ENCODE assay signal across 19 cellular contexts in genomic region chr2:166411473-166412230, GRCh38. TPM values are rescaled to one million over a fixed set of nuclear protein-coding genes. Genes with fewer than 3 reads are reported as not detected.
DNase-seq lines count a peak whose midpoint lies in the region; ATAC-seq, FAIRE-seq and TF ChIP-seq lines count a peak whose summit lies in the region.
"Had no signal": no experiment of that assay in that cellular context is flagged by ENCODE, and none has a peak within 500 bp of the region (broad histone marks: within the 10 kb centered on the region; RNA-seq: fewer than 3 reads in every experiment).

No MANE protein-coding gene starts in this region.

- H3K4me1 ChIP-seq in breast epithelium: no peaks in the 10 kb centered on the region
- H3K4me1 ChIP-seq: Caco-2, left lung, tibial artery had no signal

- H3K9me3 ChIP-seq in breast epithelium: no peaks in the 10 kb centered on the region
- H3K9me3 ChIP-seq: Caco-2, left lung, tibial artery had no signal

- H3K4me3 ChIP-seq in breast epithelium (no peak overlapping the region), WI38 (ENCODE audit: low read depth, low read length) (0 out of 2 replicates have a peak overlapping the region, but pooled peaks have one; percentile 4), fibroblast of villous mesenchyme (ENCODE audit: low read depth, low read length) (no peak overlapping the region)
- H3K4me3 ChIP-seq: left lung, tibial artery had no signal

- no peaks in the 10 kb centered on the region for H3K9me3 Mint-ChIP-seq in MCF 10A (ENCODE audit: unreplicated experiment)
- H3K9me3 Mint-ChIP-seq: activated naive CD4-positive, alpha-beta T cell treated with anti-CD3 and anti-CD28 coated beads, Interleukin-2, amount 50 U/mL, for 72 hours had no signal

- H3K27ac Mint-ChIP-seq in MCF 10A (ENCODE audit: low read depth, unreplicated experiment): peak overlapping the region; percentile 74
- H3K27ac Mint-ChIP-seq: activated naive CD4-positive, alpha-beta T cell treated with anti-CD3 and anti-CD28 coated beads, Interleukin-2, amount 50 U/mL, for 72 hours; dendritic cell treated with granulocyte-macrophage colony-stimulating factor and Interleukin-4, amounts not matched to agents 40 ng/mL and 50 ng/mL, for 4 days had no signal

- H3K27me3 ChIP-seq in breast epithelium: no peaks in the 10 kb centered on the region
- H3K27me3 ChIP-seq: left lung, tibial artery had no signal

- POLR2A ChIA-PET in MCF 10A (lab: Yijun Ruan, JAX): interaction anchor here (1.4 kb wide), 1 partner anchor 458 kb away, joined by 3 read pairs; the partner anchor contains the start of gene TTC21B

- peaks cover 13% of the 10 kb centered on the region for H3K4me1 Mint-ChIP-seq in MCF 10A (ENCODE audit: insufficient read depth, unreplicated experiment)

- no peak for ATAC-seq in GM21825 (IDR thresholded peaks at IDR 0.05; ENCODE audit: unreplicated experiment)
- ATAC-seq: activated naive CD4-positive, alpha-beta T cell treated with anti-CD3 and anti-CD28 coated beads, Interleukin-2, amount 50 U/mL, for 72 hours had no signal

- TSS peak; percentile 91 for BruUV-seq in MCF 10A (replicated peaks; lab: Mats Ljungman, UMichigan)

- no peak overlapping the region for H3K27ac ChIP-seq in breast epithelium
- H3K27ac ChIP-seq: 22Rv1, left lung, tibial artery had no signal

- no peak for TF ChIP-seq POLR2A in breast epithelium (IDR thresholded peaks at IDR 0.05)

- H3K4me3 Mint-ChIP-seq in MCF 10A (ENCODE audit: unreplicated experiment): no peak overlapping the region
- H3K4me3 Mint-ChIP-seq: dendritic cell treated with granulocyte-macrophage colony-stimulating factor and Interleukin-4, amounts not matched to agents 40 ng/mL and 50 ng/mL, for 4 days had no signal

- DNase-seq in MCF 10A (ENCODE audit: unreplicated experiment) (no peak), breast epithelium (ENCODE audit: low spot score in 2 of 2) (no peak), fibroblast of villous mesenchyme (ENCODE audit: low read depth) (peak; percentile 21), urothelium cell line (ENCODE audit: low spot score) (peak; percentile 30), AML-193 (lab: John Stamatoyannopoulos, UW) (no peak), GM19240 (ENCODE audit: insufficient read length, low spot score) (no peak)
- DNase-seq: activated CD8-positive, alpha-beta memory T cell treated with anti-CD3 and anti-CD28 coated beads, Interleukin-2, amount 50 U/mL, for 4 hours; Caco-2; head of caudate nucleus; left lung; NCI-H1048; NCI-H524; RPMI8226; tibial artery had no signal

- no peak for FAIRE-seq in urothelium cell line (lab: Jason Lieb, UNC)

- intact Hi-C loops in MCF 10A (cut with micrococcal nuclease) (loop anchor here (5.0 kb wide), 1 partner anchor 34 kb away; the partner anchor contains the start of gene SCN9A), breast epithelium (cut with DNase I; ENCODE audit: low total_unique reads) (no loop called here)

- CTCF ChIA-PET in MCF 10A (lab: Yijun Ruan, JAX): interaction anchor here (0.7 to 1.1 kb wide), 4 partner anchors 26 to 1749 kb away, joined by 3 to 5 read pairs (median 4); no protein-coding TSS in a partner anchor

- H3K36me3 Mint-ChIP-seq in MCF 10A (ENCODE audit: insufficient read depth, unreplicated experiment): no peaks in the 10 kb centered on the region
- H3K36me3 Mint-ChIP-seq: activated naive CD4-positive, alpha-beta T cell treated with anti-CD3 and anti-CD28 coated beads, Interleukin-2, amount 50 U/mL, for 72 hours had no signal

- no peaks in the 10 kb centered on the region for H3K27me3 Mint-ChIP-seq in MCF 10A (ENCODE audit: insufficient read depth, unreplicated experiment)
- H3K27me3 Mint-ChIP-seq: dendritic cell treated with granulocyte-macrophage colony-stimulating factor and Interleukin-4, amounts not matched to agents 40 ng/mL and 50 ng/mL, for 4 days had no signal

- no peaks in the 10 kb centered on the region for H3K36me3 ChIP-seq in breast epithelium
- H3K36me3 ChIP-seq: left lung, tibial artery had no signal

- TF ChIP-seq CTCF in MCF 10A (IDR thresholded peaks at IDR 0.05; ENCODE audit: unreplicated experiment) (no peak), breast epithelium (IDR thresholded peaks at IDR 0.05) (no peak), WI38 (IDR thresholded peaks at IDR 0.05; ENCODE audit: low read depth, low read length) (no peak), fibroblast of villous mesenchyme (IDR thresholded peaks at IDR 0.05; ENCODE audit: insufficient read depth, low read depth, low read length) (no peak)

RNA-seq across cellular contexts. Expression of gene SCN9A, which starts 35.9 kb away (rescaled TPM):
- total RNA-seq in MCF 10A (2022): 1.3 and 1.9 TPM in 2 replicates
- total RNA-seq in breast epithelium: 10 to 100 TPM in 1 of 3 donors, 1 to 10 TPM in 2; 2.0 to 12.5 (median 3.5) TPM
- total RNA-seq in fibroblast of villous mesenchyme: 43.5 and 72.1 TPM in 2 replicates

Comparison
In these comparisons a context has a peak if more than half of its experiments do, and no peak if none do; other contexts are left out.
1. DNase-seq: peak in fibroblast of villous mesenchyme (single experiment) and urothelium cell line (single experiment); none in MCF 10A (single experiment), breast epithelium (0 of 2), AML-193 (0 of 2) and GM19240 (single experiment).